Comparison of ENCODE assay signal across 10 cellular contexts in the genomic region with DNA sequence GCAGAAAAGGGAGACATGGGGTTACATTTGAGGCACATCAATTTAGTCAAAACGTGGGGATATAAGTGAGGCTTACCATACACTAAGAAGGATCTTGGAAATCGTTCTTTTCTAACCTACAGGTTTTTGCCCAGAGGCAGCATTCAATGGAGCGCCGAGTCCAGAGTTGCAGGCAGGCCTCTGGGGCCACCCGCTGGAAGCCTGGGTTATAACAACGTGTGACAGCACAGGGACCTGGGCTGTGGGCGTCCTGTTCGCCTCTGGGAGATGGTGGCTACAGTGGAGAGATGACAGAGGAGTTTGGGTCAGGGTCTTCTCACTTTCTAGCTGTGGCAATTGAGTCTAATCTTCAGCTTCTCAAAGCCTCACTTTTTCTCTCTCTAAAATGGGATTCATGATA. TPM values are rescaled to one million over a fixed set of nuclear protein-coding genes. Genes with fewer than 3 reads are reported as not detected.
A peak's percentile ranks its signal among the peaks of the same experiment; 100 is the strongest.
DNase-seq lines count a peak whose midpoint lies in the region; ATAC-seq and TF ChIP-seq lines count a peak whose summit lies in the region.
"Had no signal": no experiment of that assay in that cellular context is flagged by ENCODE, and none has a peak within 500 bp of the region (broad histone marks: within the 10 kb centered on the region; RNA-seq: fewer than 3 reads in every experiment).

No MANE protein-coding gene starts in this region.

- peak; percentile 79 for TF ChIP-seq CTCF in foreskin keratinocyte (conservative IDR thresholded peaks at IDR 0.05)

- peaks cover 32% of the 10 kb centered on the region for H3K27me3 ChIP-seq in foreskin keratinocyte

- no peak overlapping the region for H3K27ac ChIP-seq in foreskin keratinocyte

- no peaks in the 10 kb centered on the region for H3K4me1 ChIP-seq in foreskin keratinocyte

- peak; percentile 53 for ATAC-seq in foreskin keratinocyte
- no peak for ATAC-seq in GM21367 (IDR thresholded peaks at IDR 0.05; ENCODE audit: unreplicated experiment)

- DNase-seq in NCI-H1417 (lab: John Stamatoyannopoulos, UW) (peak; percentile 24 to 71 (median 28)), NCI-H1417 treated with DMSO at 0.1 percent for 48 hours (lab: John Stamatoyannopoulos, UW) (no peak), Kasumi-1 (lab: John Stamatoyannopoulos, UW) (peak; percentile 73 to 75), SW480 (ENCODE audit: low spot score) (peak; percentile 44), foreskin keratinocyte (peak in 1 of 2 donors; percentile 17), pons (ENCODE audit: low spot score) (peak; percentile 57), activated gamma-delta T cell (lab: John Stamatoyannopoulos, UW) (no peak)

RNA-seq across cellular contexts. Expression of a gene that starts 53.9 kb away (rescaled TPM):
- not detected in 2 replicates for total RNA-seq in foreskin keratinocyte
- 0.04 TPM in 1 of 2 replicates, not detected in the other for polyA plus RNA-seq in foreskin keratinocyte
- total RNA-seq: B cell, pulmonary artery endothelial cell had no signal

Comparison
In these comparisons a context has a peak if more than half of its experiments do, and no peak if none do; other contexts are left out.
1. DNase-seq: peak in NCI-H1417 (3 of 3), Kasumi-1 (2 of 2), SW480 (single experiment) and pons (single experiment); none in NCI-H1417 treated with DMSO at 0.1 percent for 48 hours (single experiment) and activated gamma-delta T cell (single experiment).